ENCODE assay signal across 8 cellular contexts in the genomic region with DNA sequence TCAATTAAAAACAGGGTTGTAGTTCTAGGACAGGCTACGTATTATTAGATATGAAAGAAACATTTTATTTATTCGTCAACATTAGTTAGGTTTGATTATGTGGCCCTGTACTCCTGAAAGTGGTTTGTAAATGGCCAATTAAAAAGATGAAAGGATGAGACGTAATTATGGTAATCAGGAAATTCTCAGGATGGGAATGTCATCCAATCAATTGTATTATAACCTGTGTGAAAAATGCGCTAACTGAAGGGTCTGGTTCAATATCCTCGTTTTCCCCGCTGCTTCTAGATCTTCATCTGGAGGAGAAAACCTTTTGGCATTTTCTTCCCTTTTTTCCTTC. TPM values are rescaled to one million over a fixed set of nuclear protein-coding genes. Genes with fewer than 3 reads are reported as not detected.
A peak's percentile ranks its signal among the peaks of the same experiment; 100 is the strongest.
DNase-seq lines count a peak whose midpoint lies in the region; ATAC-seq and TF ChIP-seq lines count a peak whose summit lies in the region.

No MANE protein-coding gene starts in this region.

- peak overlapping the region; percentile 76 for H3K4me3 Mint-ChIP-seq in CD4-positive, alpha-beta T cell
- peak overlapping the region; percentile 86 for H3K4me3 Mint-ChIP-seq in activated T-helper 17 cell treated with anti-CD3 and anti-CD28 coated beads, Interleukin-2, amount 50 U/mL, for 72 hours
- peak overlapping the region; percentile 99 for H3K4me3 Mint-ChIP-seq in mesothelial cell of epicardium

- no peak for ATAC-seq in CD4-positive, alpha-beta T cell (ENCODE audit: poor library complexity)
- no peak for ATAC-seq in activated T-helper 17 cell treated with anti-CD3 and anti-CD28 coated beads, Interleukin-2, amount 50 U/mL, for 72 hours (replicated peaks)
- no peak for ATAC-seq in HG03432 (IDR thresholded peaks at IDR 0.05; ENCODE audit: unreplicated experiment)
- no peak for ATAC-seq in GM18517 (IDR thresholded peaks at IDR 0.05; ENCODE audit: unreplicated experiment)

- no peaks in the 10 kb centered on the region for H3K27me3 Mint-ChIP-seq in CD4-positive, alpha-beta T cell
- no peaks in the 10 kb centered on the region for H3K27me3 Mint-ChIP-seq in activated T-helper 17 cell treated with anti-CD3 and anti-CD28 coated beads, Interleukin-2, amount 50 U/mL, for 72 hours
- no peaks in the 10 kb centered on the region for H3K27me3 Mint-ChIP-seq in mesothelial cell of epicardium (ENCODE audit: low read depth)

- peaks cover 42% of the 10 kb centered on the region for H3K4me1 ChIP-seq in HAP-1

- DNase-seq in CD4-positive, alpha-beta T cell: no peak
- DNase-seq in HAP-1 (ENCODE audit: low spot score in 2 of 2) (no peak), mesothelial cell of epicardium (ENCODE audit: low spot score in 2 of 2, unreplicated experiment in 2 of 2) (no peak), SHP77 treated with DMSO at 0.1 percent for 48 hours (lab: John Stamatoyannopoulos, UW) (no peak)
- DNase-seq in stimulated activated CD4-positive, alpha-beta T cell treated with anti-CD3 and anti-CD28 coated beads, Interleukin-2, amount 100 ng/mL, for 48 hours: no peak

- in situ Hi-C loops in HAP-1 (cut with MboI; ENCODE audit: low sequenced_read_pairs): no loop called here

- H3K4me3 ChIP-seq in HAP-1: peak overlapping the region; percentile 96

- H3K36me3 Mint-ChIP-seq in CD4-positive, alpha-beta T cell (ENCODE audit: low read depth): peaks cover 48% of the 10 kb centered on the region
- peaks cover 48% of the 10 kb centered on the region for H3K36me3 Mint-ChIP-seq in activated T-helper 17 cell treated with anti-CD3 and anti-CD28 coated beads, Interleukin-2, amount 50 U/mL, for 72 hours (ENCODE audit: low read depth)
- peaks cover 20% of the 10 kb centered on the region for H3K36me3 Mint-ChIP-seq in mesothelial cell of epicardium

- H3K9me3 ChIP-seq in CD4-positive, alpha-beta T cell (ENCODE audit: control insufficient read depth, low read length): no peaks in the 10 kb centered on the region
- no peaks in the 10 kb centered on the region for H3K9me3 ChIP-seq in HAP-1

- H3K27ac ChIP-seq in CD4-positive, alpha-beta T cell (ENCODE audit: low read depth, low read length): no peak overlapping the region

- CTCF ChIA-PET in CD4-positive, alpha-beta T cell (lab: Charles Lee): no interaction called here

- TF ChIP-seq CTCF in CD4-positive, alpha-beta T cell (IDR thresholded peaks at IDR 0.05): no peak
- no peak for TF ChIP-seq CTCF in mesothelial cell of epicardium (IDR thresholded peaks at IDR 0.05; ENCODE audit: unreplicated experiment)

- POLR2A ChIA-PET in CD4-positive, alpha-beta T cell (lab: Charles Lee): no interaction called here

- peak overlapping the region; percentile 93 for H3K27ac Mint-ChIP-seq in CD4-positive, alpha-beta T cell
- peak overlapping the region; percentile 95 for H3K27ac Mint-ChIP-seq in activated T-helper 17 cell treated with anti-CD3 and anti-CD28 coated beads, Interleukin-2, amount 50 U/mL, for 72 hours
- peak overlapping the region; percentile 99 for H3K27ac Mint-ChIP-seq in mesothelial cell of epicardium

- no peaks in the 10 kb centered on the region for H3K27me3 ChIP-seq in CD4-positive, alpha-beta T cell (ENCODE audit: control insufficient read depth, insufficient read depth, low read length)
- 0 out of 2 replicates have a peak, but pooled peaks cover 1% of the 10 kb centered on the region for H3K27me3 ChIP-seq in HAP-1 (ENCODE audit: low read depth)

- no peaks in the 10 kb centered on the region for H3K9me3 Mint-ChIP-seq in CD4-positive, alpha-beta T cell
- H3K9me3 Mint-ChIP-seq in activated T-helper 17 cell treated with anti-CD3 and anti-CD28 coated beads, Interleukin-2, amount 50 U/mL, for 72 hours: no peaks in the 10 kb centered on the region
- H3K9me3 Mint-ChIP-seq in mesothelial cell of epicardium: no peaks in the 10 kb centered on the region

- peaks cover 45% of the 10 kb centered on the region for H3K36me3 ChIP-seq in HAP-1 (replicated peaks)

- H3K4me1 Mint-ChIP-seq in CD4-positive, alpha-beta T cell (ENCODE audit: low read depth): peaks cover 47% of the 10 kb centered on the region
- peaks cover 21% of the 10 kb centered on the region for H3K4me1 Mint-ChIP-seq in activated T-helper 17 cell treated with anti-CD3 and anti-CD28 coated beads, Interleukin-2, amount 50 U/mL, for 72 hours
- peaks cover 55% of the 10 kb centered on the region for H3K4me1 Mint-ChIP-seq in mesothelial cell of epicardium

- intact Hi-C loops in CD4-positive, alpha-beta T cell (cut with DNase I, micrococcal nuclease): loop anchor here (1.0 to 10.0 kb wide), 5 partner anchors 30 to 1382 kb away; a partner anchor contains a TSS

RNA-seq across cellular contexts. Expression of a gene that starts 0.4 kb away (rescaled TPM):
- 1,000 to 10,000 TPM; 3,011 to 3,031 TPM for total RNA-seq in CD4-positive, alpha-beta T cell
- total RNA-seq in activated T-helper 17 cell treated with anti-CD3 and anti-CD28 coated beads, Interleukin-2, amount 50 U/mL, for 72 hours: 1,000 to 10,000 TPM; 1,803 to 1,918 TPM
- total RNA-seq in mesothelial cell of epicardium: 2,110 to 2,217 TPM (median 2,192 TPM) in 3 replicates

RNA-seq across cellular contexts. Expression of a gene that starts 5.6 kb away (rescaled TPM):
- 10 to 100 TPM; 38.2 to 40.1 TPM for total RNA-seq in CD4-positive, alpha-beta T cell
- total RNA-seq in activated T-helper 17 cell treated with anti-CD3 and anti-CD28 coated beads, Interleukin-2, amount 50 U/mL, for 72 hours: 10 to 100 TPM; 15.6 to 17.4 TPM
- 31.6 to 40.8 TPM (median 35.3 TPM) in 3 replicates for total RNA-seq in mesothelial cell of epicardium

RNA-seq across cellular contexts. Expression of a gene that starts 32.2 kb away (rescaled TPM):
- total RNA-seq in CD4-positive, alpha-beta T cell: 10 to 100 TPM; 45.3 to 48.2 TPM
- 10 to 100 TPM; 77.1 to 81.1 TPM for total RNA-seq in activated T-helper 17 cell treated with anti-CD3 and anti-CD28 coated beads, Interleukin-2, amount 50 U/mL, for 72 hours
- 65.3 to 76.1 TPM (median 71.2 TPM) in 3 replicates for total RNA-seq in mesothelial cell of epicardium
